In the genomic region with DNA sequence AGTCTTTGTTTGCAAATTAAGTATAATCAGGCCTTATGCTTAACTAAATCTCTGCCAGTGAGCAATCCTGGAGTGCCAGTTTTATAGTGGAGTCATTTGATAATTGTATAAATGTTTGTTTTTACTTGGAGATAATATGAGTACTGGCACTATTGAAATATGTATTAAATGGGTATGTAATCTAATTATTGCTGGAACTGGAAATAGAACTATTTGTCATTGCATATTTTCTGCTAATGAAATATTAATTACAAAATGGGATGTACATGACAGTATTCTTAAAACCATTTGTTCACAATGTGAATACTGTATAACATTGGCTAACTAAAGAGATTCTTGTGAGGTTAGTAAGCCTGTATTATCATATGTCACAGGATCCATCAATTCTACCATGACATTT, we compare ENCODE assay signal across 29 cellular contexts. TPM values are rescaled to one million over a fixed set of nuclear protein-coding genes. Genes with fewer than 3 reads are reported as not detected.
"Had no signal": no experiment of that assay in that cellular context is flagged by ENCODE, and none has a peak within 500 bp of the region (broad histone marks: within the 10 kb centered on the region; RNA-seq: fewer than 3 reads in every experiment).

No MANE protein-coding gene starts in this region.

- H3K4me3 ChIP-seq: adrenal gland, body of pancreas, esophagus muscularis mucosa, gastroesophageal sphincter, heart right ventricle, hepatocyte had no signal

- H3K9me3 ChIP-seq: adrenal gland, body of pancreas, esophagus muscularis mucosa, gastroesophageal sphincter, heart right ventricle had no signal

- H3K4me1 ChIP-seq: adrenal gland, esophagus muscularis mucosa, foreskin keratinocyte, gastroesophageal sphincter had no signal

- H3K36me3 ChIP-seq: adrenal gland, esophagus muscularis mucosa, gastroesophageal sphincter, heart right ventricle had no signal

- H3K27ac ChIP-seq: adrenal gland, body of pancreas, esophagus muscularis mucosa, foreskin keratinocyte, gastroesophageal sphincter, hepatocyte had no signal

- H3K4me2 ChIP-seq: hepatocyte had no signal

- H3K27me3 ChIP-seq: adrenal gland, body of pancreas, esophagus muscularis mucosa, foreskin keratinocyte, gastroesophageal sphincter, heart right ventricle, hepatocyte had no signal

- H3K79me2 ChIP-seq: hepatocyte had no signal

- ATAC-seq: activated CD4-positive, alpha-beta T cell treated with anti-CD3 and anti-CD28 coated beads for 36 hours; activated naive CD8-positive, alpha-beta T cell treated with anti-CD3 and anti-CD28 coated beads, Interleukin-2, amount 50 U/mL, for 24 hours; activated T-helper 17 cell treated with anti-CD3 and anti-CD28 coated beads, Interleukin-2, amount 50 U/mL, for 72 hours; body of pancreas; foreskin keratinocyte; gastroesophageal sphincter; heart right ventricle had no signal

- H3K36me3 Mint-ChIP-seq: activated naive CD4-positive, alpha-beta T cell treated with anti-CD3 and anti-CD28 coated beads, Interleukin-2, amount 50 U/mL, for 24 hours had no signal

- H2AFZ ChIP-seq: hepatocyte had no signal

- H3K27me3 Mint-ChIP-seq: activated CD4-positive, alpha-beta memory T cell treated with anti-CD3 and anti-CD28 coated beads, Interleukin-2, amount 10 ng/mL, durations not matched to agents 7 days and 5 days; activated CD4-positive, alpha-beta T cell treated with anti-CD3 and anti-CD28 coated beads for 36 hours; activated CD4-positive, alpha-beta T cell treated with anti-CD3 and anti-CD28 coated beads, Interleukin-2, amount 10 ng/mL, durations not matched to agents 24 days and 14 days; activated naive CD4-positive, alpha-beta T cell treated with anti-CD3 and anti-CD28 coated beads, Interleukin-2, amount 50 U/mL, for 24 hours; activated naive CD8-positive, alpha-beta T cell treated with anti-CD3 and anti-CD28 coated beads for 36 hours; activated naive CD8-positive, alpha-beta T cell treated with anti-CD3 and anti-CD28 coated beads, Interleukin-2, amount 50 U/mL, for 24 hours; activated T-helper 17 cell treated with anti-CD3 and anti-CD28 coated beads, Interleukin-2, amount 50 U/mL, for 72 hours; effector memory CD8-positive, alpha-beta T cell had no signal

- DNase-seq: activated CD4-positive, alpha-beta memory T cell treated with anti-CD3 and anti-CD28 coated beads, Interleukin-2, amount 10 ng/mL, durations not matched to agents 7 days and 5 days; activated CD4-positive, alpha-beta T cell treated with anti-CD3 and anti-CD28 coated beads for 36 hours; activated CD4-positive, alpha-beta T cell treated with anti-CD3 and anti-CD28 coated beads, Interleukin-2, amount 10 ng/mL, durations not matched to agents 24 days and 14 days; activated CD4-positive, alpha-beta T cell treated with anti-CD3 and anti-CD28 coated beads, Interleukin-2, amount 50 U/mL, for 4 hours; activated CD4-positive, CD25-positive, alpha-beta regulatory T cell; activated CD4-positive, CD25-positive, alpha-beta regulatory T cell treated with anti-CD3 and anti-CD28 coated beads, Interleukin-2, amount 50 U/mL, for 72 hours; activated effector memory CD4-positive, alpha-beta T cell treated with Interleukin-2 at 50 U/mL for 16 hours; activated naive CD4-positive, alpha-beta T cell treated with anti-CD3 and anti-CD28 coated beads for 36 hours; activated naive CD8-positive, alpha-beta T cell treated with anti-CD3 and anti-CD28 coated beads for 36 hours; activated naive CD8-positive, alpha-beta T cell treated with anti-CD3 and anti-CD28 coated beads, Interleukin-2, amount 50 U/mL, for 24 hours; activated T-cell treated with anti-CD3 and anti-CD28 coated beads, Interleukin-2, amount 50 U/mL, for 4 hours; adrenal gland; amygdala; aorta; body of pancreas; caudate nucleus; cortex of kidney; dermis blood vessel endothelial cell; effector CD4-positive, alpha-beta T cell; effector memory CD8-positive, alpha-beta T cell; erythroblast; foreskin keratinocyte; heart right ventricle had no signal

RNA-seq across cellular contexts. Expression of gene COL19A1, which starts 49.0 kb away (rescaled TPM):
- total RNA-seq: activated CD4-positive, alpha-beta T cell treated with anti-CD3 and anti-CD28 coated beads for 36 hours; activated CD4-positive, alpha-beta T cell treated with anti-CD3 and anti-CD28 coated beads, Interleukin-2, amount 10 ng/mL, durations not matched to agents 24 days and 14 days; dermis blood vessel endothelial cell; foreskin keratinocyte; glomerular endothelial cell had no signal
- polyA plus RNA-seq: aorta, foreskin keratinocyte had no signal
